11 cellular contexts compared by ENCODE assay signal in the genomic region with DNA sequence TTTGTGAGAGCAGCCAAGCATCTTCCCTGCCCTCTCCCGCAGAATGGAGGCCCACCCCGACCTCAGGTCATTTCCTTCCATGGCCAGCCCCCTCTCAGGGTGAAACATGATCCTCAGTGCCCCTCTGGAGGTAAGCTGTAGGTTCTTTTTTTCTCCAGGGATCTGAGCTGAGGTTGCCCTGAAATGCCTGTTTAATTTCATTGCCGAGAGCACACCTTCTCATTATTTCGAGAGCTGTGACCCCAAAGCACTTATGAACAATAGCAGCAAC.
DNase-seq lines count a peak whose midpoint lies in the region; ATAC-seq, FAIRE-seq and TF ChIP-seq lines count a peak whose summit lies in the region.
"Had no signal": no experiment of that assay in that cellular context is flagged by ENCODE, and none has a peak within 500 bp of the region (broad histone marks: within the 10 kb centered on the region; RNA-seq: fewer than 3 reads in every experiment).

No MANE protein-coding gene starts in this region.

- TF ChIP-seq CTCF in H1 (IDR thresholded peaks at IDR 0.05; ENCODE audit: control extremely low read depth in 1 of 3, insufficient read depth in 1 of 3, low read depth in 1 of 3, low read length in 3 of 3) (no peak), nephron (IDR thresholded peaks at IDR 0.05; ENCODE audit: unreplicated experiment in 3 of 3) (no peak), type B pancreatic cell (conservative IDR thresholded peaks at IDR 0.05) (no peak)

- no peak overlapping the region for H3K23ac ChIP-seq in H1 (ENCODE audit: insufficient read length)

- no peak overlapping the region for H3K14ac ChIP-seq in H1 (ENCODE audit: insufficient read length)

- TF ChIP-seq EP300 in H1 (IDR thresholded peaks at IDR 0.05; ENCODE audit: borderline replicate concordance in 1 of 2, low read depth in 2 of 2, low read length in 2 of 2), result no peak

- no peak overlapping the region for H3K4me3 Mint-ChIP-seq in nephron
- H3K4me3 Mint-ChIP-seq in type B pancreatic cell, result peak overlapping the region; percentile 76
- no peak overlapping the region for H3K4me3 Mint-ChIP-seq in activated T-helper 17 cell treated with anti-CD3 and anti-CD28 coated beads, Interleukin-2, amount 50 U/mL, for 72 hours

- 0 out of 2 replicates have a peak overlapping the region, but pooled peaks have one; percentile 35 for H2BK12ac ChIP-seq in H1 (ENCODE audit: low read depth, low read length)

- no peaks in the 10 kb centered on the region for H3K9me3 Mint-ChIP-seq in nephron
- H3K9me3 Mint-ChIP-seq in type B pancreatic cell, result no peaks in the 10 kb centered on the region
- H3K9me3 Mint-ChIP-seq in activated naive CD4-positive, alpha-beta T cell treated with anti-CD3 and anti-CD28 coated beads, Interleukin-2, amount 50 U/mL, for 72 hours, result no peaks in the 10 kb centered on the region
- no peaks in the 10 kb centered on the region for H3K9me3 Mint-ChIP-seq in activated T-helper 17 cell treated with anti-CD3 and anti-CD28 coated beads, Interleukin-2, amount 50 U/mL, for 72 hours
- H3K9me3 Mint-ChIP-seq: activated CD4-positive, alpha-beta T cell treated with anti-CD3 and anti-CD28 coated beads, Interleukin-2, amount 10 ng/mL, durations not matched to agents 24 days and 14 days had no signal

- H4K8ac ChIP-seq in H1 (ENCODE audit: extremely low read depth, insufficient read depth, low read length), result no peak overlapping the region

- no peaks in the 10 kb centered on the region for H3K36me3 Mint-ChIP-seq in nephron (ENCODE audit: low read depth)
- no peaks in the 10 kb centered on the region for H3K36me3 Mint-ChIP-seq in type B pancreatic cell
- no peaks in the 10 kb centered on the region for H3K36me3 Mint-ChIP-seq in activated naive CD4-positive, alpha-beta T cell treated with anti-CD3 and anti-CD28 coated beads, Interleukin-2, amount 50 U/mL, for 72 hours
- peaks cover 1% of the 10 kb centered on the region for H3K36me3 Mint-ChIP-seq in activated T-helper 17 cell treated with anti-CD3 and anti-CD28 coated beads, Interleukin-2, amount 50 U/mL, for 72 hours (ENCODE audit: low read depth)

- 0 out of 2 replicates have a peak overlapping the region, but pooled peaks have one; percentile 45 for H2BK5ac ChIP-seq in H1 (ENCODE audit: low read depth, low read length)

- FAIRE-seq in H1 (lab: Jason Lieb, UNC), result no peak

- H3K27ac ChIP-seq in H1 (ENCODE audit: low read depth, low read length), result no peak overlapping the region; the same call in 1 of the 2 replicates
- H3K27ac ChIP-seq: A549, body of pancreas had no signal

- no peaks in the 10 kb centered on the region for H3K79me1 ChIP-seq in H1 (ENCODE audit: low read depth, low read length)

- WGBS in H1 (ENCODE audit: extremely low coverage in 1 of 2, insufficient coverage in 1 of 2, insufficient read length in 1 of 2, insufficient replicate concordance in 2 of 2, low coverage in 1 of 2, low lambda C conversion rate in 2 of 2, missing lambda C conversion rate in 1 of 2), 2 experiments, result 48% methylated on average over 4 of the region's 4 CpGs; no CpG with 5 or more reads in 1 of the 2 experiments

- peaks cover 3 to 21% (median 11%) of the 10 kb centered on the region in 4 experiments; a peak in 6 of 7 replicates for H3K4me1 ChIP-seq in H1 (replicated peaks in 1 of 4; ENCODE audit: control insufficient read depth in 3 of 4, insufficient read depth in 4 of 4, low read length in 3 of 4)

- 0 out of 3 replicates have a peak, but pooled peaks of 1 of the 2 experiments have one; percentile 25 for TF ChIP-seq POLR2A in H1 (IDR thresholded peaks at IDR 0.05; ENCODE audit: control extremely low read depth in 1 of 2, low read depth in 2 of 2, low read length in 2 of 2)

- H3K79me2 ChIP-seq in H1 (ENCODE audit: control insufficient read depth in 1 of 2, insufficient read depth in 2 of 2, low read length in 2 of 2), result no peaks in the 10 kb centered on the region

- H3K9ac ChIP-seq in H1 (replicated peaks in 1 of 4; ENCODE audit: extremely low read depth in 1 of 4, low read depth in 3 of 4, low read length in 3 of 4), result no peak overlapping the region

- no peak overlapping the region for H3K18ac ChIP-seq in H1 (ENCODE audit: extremely low read depth, low read length)

- H4K91ac ChIP-seq in H1 (replicated peaks; ENCODE audit: insufficient read length, low read length), result no peak overlapping the region

- no peak overlapping the region for H3K4ac ChIP-seq in H1 (replicated peaks; ENCODE audit: insufficient read length, low read depth, low read length)

- H3K56ac ChIP-seq in H1 (replicated peaks; ENCODE audit: insufficient read length, low read depth, low read length), result no peak overlapping the region

- H2BK120ac ChIP-seq in H1 (replicated peaks; ENCODE audit: low read depth, low read length), result peak overlapping the region; percentile 12

- no peaks in the 10 kb centered on the region for H4K20me1 ChIP-seq in H1 (replicated peaks in 1 of 2; ENCODE audit: control insufficient read depth in 1 of 2, insufficient read depth in 2 of 2, low read length in 2 of 2)

- no peaks in the 10 kb centered on the region for H3K9me3 ChIP-seq in H1 (ENCODE audit: insufficient read depth in 2 of 2, low read depth in 1 of 2, low read length in 1 of 2)
- H3K9me3 ChIP-seq: A549, body of pancreas had no signal

- peak overlapping the region; percentile 92 for H2AFZ ChIP-seq in H1 (ENCODE audit: low read length)

- no peaks in the 10 kb centered on the region for H3K27me3 ChIP-seq in H1 (replicated peaks in 1 of 4; ENCODE audit: control insufficient read depth in 3 of 4, extremely low read depth in 1 of 4, insufficient read depth in 3 of 4, low read length in 3 of 4)
- H3K27me3 ChIP-seq: body of pancreas had no signal

- peaks cover 46% of the 10 kb centered on the region for H3K4me1 Mint-ChIP-seq in nephron
- peaks cover 41% of the 10 kb centered on the region for H3K4me1 Mint-ChIP-seq in type B pancreatic cell (ENCODE audit: unreplicated experiment)
- peaks cover 9% of the 10 kb centered on the region for H3K4me1 Mint-ChIP-seq in activated T-helper 17 cell treated with anti-CD3 and anti-CD28 coated beads, Interleukin-2, amount 50 U/mL, for 72 hours

- H2BK20ac ChIP-seq in H1 (ENCODE audit: low read length), result peak overlapping the region; percentile 90; the same call in 1 of the 2 replicates

- no peaks in the 10 kb centered on the region for H3K36me3 ChIP-seq in H1 (ENCODE audit: control insufficient read depth in 2 of 4, insufficient read depth in 4 of 4, low read length in 3 of 4)

- peak overlapping the region in 1 of 4 experiments; percentile 26; a peak in 2 of 8 replicates for H3K4me3 ChIP-seq in H1 (ENCODE audit: extremely low read depth in 1 of 4, insufficient read depth in 2 of 4, low read depth in 3 of 4, low read length in 4 of 4)
- H3K4me3 ChIP-seq: A549, body of pancreas had no signal

- no peak for ATAC-seq in HG02840 (IDR thresholded peaks at IDR 0.05; ENCODE audit: low FRiP score, unreplicated experiment)
- no peak for ATAC-seq in activated naive CD4-positive, alpha-beta T cell treated with anti-CD3 and anti-CD28 coated beads, Interleukin-2, amount 50 U/mL, for 72 hours
- ATAC-seq in activated T-helper 17 cell treated with anti-CD3 and anti-CD28 coated beads, Interleukin-2, amount 50 U/mL, for 72 hours (replicated peaks), result no peak

- no peaks in the 10 kb centered on the region; the same call in 1 of the 2 replicates for H3K23me2 ChIP-seq in H1 (ENCODE audit: low read depth, low read length)

- peak overlapping the region; percentile 93; the same call in 1 of the 2 replicates for H2BK15ac ChIP-seq in H1 (ENCODE audit: low read length)

- peak overlapping the region; percentile 19 to 51 for H3K4me2 ChIP-seq in H1 (ENCODE audit: insufficient read depth in 1 of 2, low read depth in 2 of 2, low read length in 2 of 2)

- POLR2A ChIA-PET in H1 (lab: Charles Lee; ENCODE audit: partially characterized antibody), result interaction anchor here (0.6 to 1.8 kb wide), 7 partner anchors 9 to 491 kb away, joined by 3 to 5 read pairs (median 3); no protein-coding TSS in a partner anchor

- peaks cover 6% of the 10 kb centered on the region for H3K27me3 Mint-ChIP-seq in nephron (ENCODE audit: low read depth)
- no peaks in the 10 kb centered on the region for H3K27me3 Mint-ChIP-seq in type B pancreatic cell
- H3K27me3 Mint-ChIP-seq in activated T-helper 17 cell treated with anti-CD3 and anti-CD28 coated beads, Interleukin-2, amount 50 U/mL, for 72 hours, result no peaks in the 10 kb centered on the region

- H3K27ac Mint-ChIP-seq in nephron, result peak overlapping the region; percentile 83 to 88 (median 85)
- peak overlapping the region; percentile 46 for H3K27ac Mint-ChIP-seq in type B pancreatic cell
- no peak overlapping the region for H3K27ac Mint-ChIP-seq in activated naive CD4-positive, alpha-beta T cell treated with anti-CD3 and anti-CD28 coated beads, Interleukin-2, amount 50 U/mL, for 72 hours
- no peak overlapping the region for H3K27ac Mint-ChIP-seq in activated T-helper 17 cell treated with anti-CD3 and anti-CD28 coated beads, Interleukin-2, amount 50 U/mL, for 72 hours

- DNase-seq in NCI-H748 treated with DMSO at 0.1 percent for 48 hours (lab: John Stamatoyannopoulos, UW) (peak; percentile 99), NCI-H748 (lab: John Stamatoyannopoulos, UW; ENCODE audit: unreplicated experiment) (no peak), H1 (ENCODE audit: low read depth in 1 of 2, low spot score in 2 of 2) (no peak), type B pancreatic cell (ENCODE audit: extremely low spot score, unreplicated experiment) (no peak)
- no peak for DNase-seq in activated naive CD4-positive, alpha-beta T cell treated with anti-CD3 and anti-CD28 coated beads, Interleukin-2, amount 50 U/mL, for 72 hours (ENCODE audit: low spot score in 2 of 2)

- 0 out of 2 replicates have a peak overlapping the region, but pooled peaks have one; percentile 3 for H2AK5ac ChIP-seq in H1 (ENCODE audit: low read depth, low read length)

- no peak overlapping the region for H4K5ac ChIP-seq in H1 (ENCODE audit: insufficient read length, low read depth, low read length)

- CTCF ChIA-PET in H1 (lab: Charles Lee; ENCODE audit: partially characterized antibody), result interaction anchor here (0.6 to 8.7 kb wide), 93 partner anchors 9 to 592 kb away, joined by 3 to 214 read pairs (median 5); a partner anchor contains a TSS

- TF ChIP-seq RAD21 in H1 (IDR thresholded peaks at IDR 0.05 in 1 of 2, conservative IDR thresholded peaks at IDR 0.05 in 1 of 2; ENCODE audit: low read depth in 2 of 2, low read length in 2 of 2), result peak in 1 of 2 experiments; percentile 16; a peak in 1 of 4 replicates

TF ChIP-seq in H1, 55 proteins besides CTCF, POLR2A, EP300 and RAD21:
- TF ChIP-seq BCL11A (IDR thresholded peaks at IDR 0.05; ENCODE audit: low read depth in 2 of 2, low read length in 2 of 2) (no peak), MAFK (IDR thresholded peaks at IDR 0.05; ENCODE audit: low read depth, low read length) (no peak), NANOG (IDR thresholded peaks at IDR 0.05; ENCODE audit: insufficient read depth, low read depth, low read length, poor library complexity, severe bottlenecking) (no peak)
TF ChIP-seq in H1: peak in this region for 0.

Comparison
In these comparisons a context has a peak if more than half of its experiments do, and no peak if none do; other contexts are left out.
1. H3K27ac Mint-ChIP-seq: peak in nephron (3 of 3) and type B pancreatic cell (single experiment); none in activated naive CD4-positive, alpha-beta T cell treated with anti-CD3 and anti-CD28 coated beads, Interleukin-2, amount 50 U/mL, for 72 hours (0 of 2) and activated T-helper 17 cell treated with anti-CD3 and anti-CD28 coated beads, Interleukin-2, amount 50 U/mL, for 72 hours (single experiment).